Comparison of ENCODE assay signal across 11 cellular contexts in the genomic region with DNA sequence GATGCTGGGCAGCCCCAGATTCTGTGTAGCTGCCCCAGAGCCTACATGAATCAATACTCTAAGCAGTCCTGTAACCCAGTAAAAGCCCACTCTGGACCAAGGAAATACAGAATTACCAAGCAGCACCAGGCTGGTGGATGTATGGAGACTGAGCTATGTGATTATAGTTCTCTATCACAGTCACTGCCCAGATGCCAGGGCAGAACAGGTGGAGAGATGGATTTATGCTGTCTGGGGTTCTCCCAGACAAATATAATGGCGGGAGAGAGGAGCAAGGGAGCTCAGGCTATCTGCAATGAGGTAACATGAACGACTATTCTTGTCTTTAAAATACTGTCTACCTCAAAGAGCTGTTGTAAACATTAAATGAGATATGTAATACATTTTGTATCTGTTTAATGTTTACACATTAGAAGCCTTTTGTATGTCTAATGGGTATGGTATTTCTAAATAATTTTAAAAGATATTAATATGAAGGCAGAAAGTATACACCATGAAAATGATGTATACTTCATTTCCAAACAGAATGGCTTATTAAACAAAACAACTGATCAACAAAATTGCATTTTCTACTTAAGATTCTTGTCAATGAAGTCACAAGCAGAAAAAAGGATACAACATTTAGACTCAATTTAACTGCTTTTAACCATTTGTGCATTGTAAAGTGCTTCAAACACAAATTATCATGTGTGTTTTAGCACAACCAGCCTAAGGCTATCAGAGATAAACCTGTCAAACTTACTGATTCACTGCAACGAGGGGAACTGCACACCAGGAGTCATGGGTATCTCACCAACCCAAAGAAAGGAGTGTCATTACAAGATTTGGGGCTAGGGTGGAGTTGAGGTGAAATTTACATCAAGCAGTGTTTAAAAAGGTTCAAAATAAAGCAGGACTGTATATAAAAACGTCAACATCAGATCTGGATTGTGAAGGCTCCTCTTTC.
DNase-seq lines count a peak whose midpoint lies in the region; ATAC-seq and TF ChIP-seq lines count a peak whose summit lies in the region.
"Had no signal": no experiment of that assay in that cellular context is flagged by ENCODE, and none has a peak within 500 bp of the region (broad histone marks: within the 10 kb centered on the region; RNA-seq: fewer than 3 reads in every experiment).

No MANE protein-coding gene starts in this region.

- no peaks in the 10 kb centered on the region for H3K27me3 Mint-ChIP-seq in activated naive CD4-positive, alpha-beta T cell treated with anti-CD3 and anti-CD28 coated beads, Interleukin-2, amount 10 ng/mL, durations not matched to agents 7 days and 5 days
- no peaks in the 10 kb centered on the region for H3K27me3 Mint-ChIP-seq in stimulated activated naive CD8-positive, alpha-beta T cell treated with anti-CD3 and anti-CD28 coated beads, Interleukin-15, amount 100 ng/mL, for 72 hours

- peak overlapping the region; percentile 57 for H3K4me3 Mint-ChIP-seq in activated naive CD4-positive, alpha-beta T cell treated with anti-CD3 and anti-CD28 coated beads, Interleukin-2, amount 10 ng/mL, durations not matched to agents 7 days and 5 days
- peak overlapping the region; percentile 82 to 100 for H3K4me3 Mint-ChIP-seq in stimulated activated naive CD8-positive, alpha-beta T cell treated with anti-CD3 and anti-CD28 coated beads, Interleukin-15, amount 100 ng/mL, for 72 hours

- peaks cover 58% of the 10 kb centered on the region for H3K4me1 Mint-ChIP-seq in activated naive CD4-positive, alpha-beta T cell treated with anti-CD3 and anti-CD28 coated beads, Interleukin-2, amount 10 ng/mL, durations not matched to agents 7 days and 5 days
- peaks cover 73% of the 10 kb centered on the region for H3K4me1 Mint-ChIP-seq in stimulated activated naive CD8-positive, alpha-beta T cell treated with anti-CD3 and anti-CD28 coated beads, Interleukin-15, amount 100 ng/mL, for 72 hours

- peak overlapping the region; percentile 25 for H3K9ac ChIP-seq in SK-N-MC (ENCODE audit: insufficient read length)

- H3K27ac Mint-ChIP-seq in activated naive CD4-positive, alpha-beta T cell treated with anti-CD3 and anti-CD28 coated beads, Interleukin-2, amount 10 ng/mL, durations not matched to agents 7 days and 5 days, result peak overlapping the region; percentile 72
- peak overlapping the region; percentile 65 to 87 for H3K27ac Mint-ChIP-seq in stimulated activated naive CD8-positive, alpha-beta T cell treated with anti-CD3 and anti-CD28 coated beads, Interleukin-15, amount 100 ng/mL, for 72 hours

- no peaks in the 10 kb centered on the region for H3K9me3 Mint-ChIP-seq in activated naive CD4-positive, alpha-beta T cell treated with anti-CD3 and anti-CD28 coated beads, Interleukin-2, amount 10 ng/mL, durations not matched to agents 7 days and 5 days
- no peaks in the 10 kb centered on the region for H3K9me3 Mint-ChIP-seq in stimulated activated naive CD8-positive, alpha-beta T cell treated with anti-CD3 and anti-CD28 coated beads, Interleukin-15, amount 100 ng/mL, for 72 hours

- no peak overlapping the region for H3K4me3 ChIP-seq in SK-N-MC

- H3K36me3 Mint-ChIP-seq in activated naive CD4-positive, alpha-beta T cell treated with anti-CD3 and anti-CD28 coated beads, Interleukin-2, amount 10 ng/mL, durations not matched to agents 7 days and 5 days, result peaks cover 37% of the 10 kb centered on the region

- peaks cover 42% of the 10 kb centered on the region for H3K36me3 ChIP-seq in SK-N-MC (ENCODE audit: insufficient read depth, low read length)

- H3K9me3 ChIP-seq in SK-N-MC (ENCODE audit: low read depth, low read length), result no peaks in the 10 kb centered on the region

- TF ChIP-seq POLR2A in erythroblast (IDR thresholded peaks at IDR 0.05; ENCODE audit: low read length), result no peak

- ATAC-seq in stimulated activated naive CD8-positive, alpha-beta T cell treated with anti-CD3 and anti-CD28 coated beads, Interleukin-15, amount 100 ng/mL, for 72 hours, result no peak
- no peak for ATAC-seq in GM18511 (IDR thresholded peaks at IDR 0.05; ENCODE audit: unreplicated experiment)

- CTCF ChIA-PET in activated naive CD4-positive, alpha-beta T cell treated with anti-CD3 and anti-CD28 coated beads, Interleukin-2, amount 10 ng/mL, durations not matched to agents 7 days and 5 days (lab: Charles Lee), result interaction anchor here (1.0 to 5.8 kb wide), 5 partner anchors 9 to 516 kb away, joined by 5 to 28 read pairs (median 6); no protein-coding TSS in a partner anchor

- DNase-seq in activated naive CD4-positive, alpha-beta T cell treated with anti-CD3 and anti-CD28 coated beads, Interleukin-2, amount 10 ng/mL, durations not matched to agents 7 days and 5 days, result no peak
- no peak for DNase-seq in activated naive CD4-positive, alpha-beta T cell (lab: John Stamatoyannopoulos, UW)
- DNase-seq in SK-N-MC (ENCODE audit: low read depth, low spot score) (no peak), erythroblast (lab: John Stamatoyannopoulos, UW) (peak; percentile 77), ecto neural progenitor cell (ENCODE audit: low spot score) (no peak)
- DNase-seq in stimulated activated naive CD8-positive, alpha-beta T cell treated with anti-CD3 and anti-CD28 coated beads, Interleukin-15, amount 100 ng/mL, for 72 hours, result no peak
- no peak for DNase-seq in stimulated activated CD4-positive, alpha-beta T cell treated with anti-CD3 and anti-CD28 coated beads, Interleukin-2, amount 100 ng/mL, for 24 hours
- DNase-seq: hippocampal formation, MV-4-11, T-helper 9 cell had no signal

- H3K27ac ChIP-seq in SK-N-MC, result no peak overlapping the region

Comparison
In these comparisons a context has a peak if more than half of its experiments do, and no peak if none do; other contexts are left out.
1. DNase-seq: peak in erythroblast (2 of 2); none in activated naive CD4-positive, alpha-beta T cell treated with anti-CD3 and anti-CD28 coated beads, Interleukin-2, amount 10 ng/mL, durations not matched to agents 7 days and 5 days (single experiment), activated naive CD4-positive, alpha-beta T cell (0 of 4), SK-N-MC (single experiment), stimulated activated naive CD8-positive, alpha-beta T cell treated with anti-CD3 and anti-CD28 coated beads, Interleukin-15, amount 100 ng/mL, for 72 hours (0 of 2), stimulated activated CD4-positive, alpha-beta T cell treated with anti-CD3 and anti-CD28 coated beads, Interleukin-2, amount 100 ng/mL, for 24 hours (0 of 2) and ecto neural progenitor cell (single experiment).